Comparison of ENCODE assay signal across 23 cellular contexts in the genomic region with DNA sequence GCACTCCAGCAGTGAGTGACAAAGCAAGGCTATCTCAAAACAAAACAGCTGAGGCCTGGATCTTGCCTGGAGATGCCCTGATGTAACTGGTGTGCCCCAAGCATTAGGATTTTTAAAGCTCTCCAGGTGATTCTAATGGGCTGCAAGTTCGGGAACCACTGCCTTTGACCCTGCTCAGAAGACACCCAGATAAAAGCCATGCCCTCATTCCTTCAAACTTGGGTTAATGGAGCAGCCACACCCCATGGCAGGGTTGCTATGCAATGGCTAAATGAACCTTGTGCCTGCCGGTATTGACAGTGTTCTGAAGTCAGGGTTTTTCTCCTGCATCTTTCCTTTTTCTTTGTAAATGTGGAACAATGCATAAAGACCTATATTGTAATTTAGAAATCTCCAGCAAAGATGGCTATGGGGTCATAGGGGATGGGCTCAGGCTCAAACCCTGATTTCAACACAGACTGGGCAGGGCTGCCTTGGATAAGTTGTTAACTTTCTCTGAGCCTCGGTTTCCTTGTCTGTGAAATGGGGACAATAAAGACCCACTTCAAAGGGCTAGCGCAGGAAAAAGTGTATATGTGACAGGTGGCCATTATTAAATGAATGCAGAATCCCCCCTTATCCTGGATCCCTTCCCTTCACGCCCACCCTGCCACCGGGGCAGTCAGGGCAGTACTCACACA. TPM values are rescaled to one million over a fixed set of nuclear protein-coding genes. Genes with fewer than 3 reads are reported as not detected.
DNase-seq lines count a peak whose midpoint lies in the region; ATAC-seq and TF ChIP-seq lines count a peak whose summit lies in the region.
"Had no signal": no experiment of that assay in that cellular context is flagged by ENCODE, and none has a peak within 500 bp of the region (broad histone marks: within the 10 kb centered on the region; RNA-seq: fewer than 3 reads in every experiment).

No MANE protein-coding gene starts in this region.

- H3K4me1 Mint-ChIP-seq in chondrocyte (ENCODE audit: low read depth): peaks cover 18% of the 10 kb centered on the region
- H3K4me1 Mint-ChIP-seq: activated T-helper 17 cell treated with anti-CD3 and anti-CD28 coated beads, Interleukin-2, amount 50 U/mL, for 72 hours; mesothelial cell of epicardium had no signal

- WGBS in heart left ventricle, 4 donors: 90 to 97% (median 94%) methylated on average over 6 of the region's 6 CpGs
- 48% methylated on average over 6 of the region's 6 CpGs; no CpG with 5 or more reads in 1 of the 2 donors for WGBS in transverse colon (ENCODE audit: low coverage in 1 of 2), 2 donors

- peak overlapping the region; percentile 8 for H3K27ac Mint-ChIP-seq in chondrocyte (ENCODE audit: unreplicated experiment)
- H3K27ac Mint-ChIP-seq: activated B cell treated with CpG ODN at 0.5 μM for 24 hours; activated T-helper 17 cell treated with anti-CD3 and anti-CD28 coated beads, Interleukin-2, amount 50 U/mL, for 72 hours; mesothelial cell of epicardium; T-helper 2 cell treated with Interferon-gamma antibody and Interleukin-4, amounts not matched to agents 5 μg/mL and 100 μg/mL, for 36 hours had no signal

- H3K4me3 ChIP-seq in right atrium auricular region (no peak overlapping the region), heart left ventricle (peak overlapping the region in 1 of 12 donors; percentile 21), muscle layer of duodenum (ENCODE audit: low read depth in 1 of 2, low read length in 2 of 2) (peak overlapping the region in 1 of 2 donors; percentile 21), transverse colon (peak overlapping the region in 3 of 4 donors; percentile 6 to 36 (median 28))

- H3K36me3 ChIP-seq in right atrium auricular region (no peaks in the 10 kb centered on the region), heart left ventricle (no peaks in the 10 kb centered on the region), muscle layer of duodenum (ENCODE audit: control insufficient read depth in 1 of 2, insufficient read depth in 2 of 2, low read length in 2 of 2) (no peaks in the 10 kb centered on the region), transverse colon (no peaks in the 10 kb centered on the region)
- H3K36me3 ChIP-seq: neutrophil had no signal

- in situ Hi-C loops in transverse colon (cut with MboI; ENCODE audit: low pct_ligation_motif_present in 1 of 4, low pct_unique_long_range_greater_than_20kb in 1 of 4, low sequenced_read_pairs in 3 of 4): loop anchor here in 1 of 4 donors (25.0 kb wide), 1 partner anchor 248 kb away; no protein-coding TSS in a partner anchor
- in situ Hi-C loops in GM13976 (cut with MboI; ENCODE audit: low sequenced_read_pairs, unreplicated experiment): no loop called here

- DNase-seq in right atrium auricular region (ENCODE audit: low spot score): peak; percentile 26
- no peak for DNase-seq in heart left ventricle
- no peak for DNase-seq in chondrocyte (ENCODE audit: low spot score)
- peak; percentile 59 for DNase-seq in transverse colon
- no peak for DNase-seq in GM13976 (ENCODE audit: low spot score)
- DNase-seq in activated naive CD4-positive, alpha-beta T cell treated with Interleukin-2 at 50 U/mL for 16 hours: no peak
- DNase-seq in effector CD4-positive, alpha-beta T cell: no peak
- DNase-seq: activated B cell treated with CpG ODN at 0.5 μM for 24 hours; erythroblast; NCI-H524 treated with DMSO at 0.1 percent for 48 hours; right cardiac atrium; stimulated activated naive CD8-positive, alpha-beta T cell treated with anti-CD3 and anti-CD28 coated beads, Interleukin-15, Interleukin-2, amounts not matched to agents 100 U/mL and 50 U/mL, for 24 hours; trophoblast cell had no signal

- TF ChIP-seq POLR2A in heart left ventricle (IDR thresholded peaks at IDR 0.05) (no peak), transverse colon (IDR thresholded peaks at IDR 0.05) (no peak)

- peaks cover 0 to 23% of the 10 kb centered on the region in 2 donors for H3K4me1 ChIP-seq in right atrium auricular region
- peaks cover 0 to 25% (median 10%) of the 10 kb centered on the region in 12 donors for H3K4me1 ChIP-seq in heart left ventricle
- H3K4me1 ChIP-seq in muscle layer of duodenum (ENCODE audit: control insufficient read depth in 1 of 2, insufficient read depth in 2 of 2, low read length in 2 of 2): peaks cover 0 to 9% of the 10 kb centered on the region in 2 donors
- H3K4me1 ChIP-seq in transverse colon: peaks cover 15 to 70% (median 39%) of the 10 kb centered on the region in 4 donors

- no peaks in the 10 kb centered on the region for H3K27me3 Mint-ChIP-seq in chondrocyte (ENCODE audit: low read depth)
- H3K27me3 Mint-ChIP-seq: activated B cell treated with CpG ODN at 0.5 μM for 24 hours; activated T-helper 17 cell treated with anti-CD3 and anti-CD28 coated beads, Interleukin-2, amount 50 U/mL, for 72 hours had no signal

- intact Hi-C loops in heart left ventricle (cut with DNase I): loop anchor here in 5 of 10 donors (5.0 to 10.0 kb wide), 4 partner anchors 130 to 167 kb away; no protein-coding TSS in a partner anchor
- intact Hi-C loops in transverse colon (cut with DNase I; ENCODE audit: low total_unique reads): no loop called here

- no peaks in the 10 kb centered on the region for H3K36me3 Mint-ChIP-seq in chondrocyte (ENCODE audit: low read depth)
- H3K36me3 Mint-ChIP-seq: mesothelial cell of epicardium had no signal

- H3K9me3 ChIP-seq in right atrium auricular region (no peaks in the 10 kb centered on the region), heart left ventricle (no peaks in the 10 kb centered on the region), muscle layer of duodenum (ENCODE audit: control insufficient read depth in 1 of 2, low read length in 2 of 2) (no peaks in the 10 kb centered on the region), transverse colon (no peaks in the 10 kb centered on the region)
- H3K9me3 ChIP-seq: neutrophil had no signal

- no peak for TF ChIP-seq CTCF in right atrium auricular region (IDR thresholded peaks at IDR 0.05)
- no peak for TF ChIP-seq CTCF in heart left ventricle (IDR thresholded peaks at IDR 0.05)
- no peak for TF ChIP-seq CTCF in chondrocyte (IDR thresholded peaks at IDR 0.05)
- TF ChIP-seq CTCF in transverse colon (IDR thresholded peaks at IDR 0.05): no peak
- TF ChIP-seq CTCF in GM13976 (IDR thresholded peaks at IDR 0.05; ENCODE audit: borderline replicate concordance, control extremely low read depth, extremely low read depth, insufficient read depth, missing control alignments): no peak

- H3K4me3 Mint-ChIP-seq in chondrocyte (ENCODE audit: unreplicated experiment): no peak overlapping the region
- H3K4me3 Mint-ChIP-seq: activated B cell treated with CpG ODN at 0.5 μM for 24 hours; activated T-helper 17 cell treated with anti-CD3 and anti-CD28 coated beads, Interleukin-2, amount 50 U/mL, for 72 hours; mesothelial cell of epicardium; T-helper 2 cell treated with Interferon-gamma antibody and Interleukin-4, amounts not matched to agents 5 μg/mL and 100 μg/mL, for 36 hours had no signal

- no peaks in the 10 kb centered on the region for H3K27me3 ChIP-seq in right atrium auricular region
- peaks cover 0 to 4% (median 0%) of the 10 kb centered on the region in 9 donors for H3K27me3 ChIP-seq in heart left ventricle
- no peaks in the 10 kb centered on the region for H3K27me3 ChIP-seq in muscle layer of duodenum (ENCODE audit: low read depth, low read length)
- H3K27me3 ChIP-seq in transverse colon: no peaks in the 10 kb centered on the region
- H3K27me3 ChIP-seq: neutrophil had no signal

- H3K27ac ChIP-seq in right atrium auricular region (no peak overlapping the region), heart left ventricle (peak overlapping the region in 1 of 12 donors; percentile 10), muscle layer of duodenum (ENCODE audit: low read length) (peak overlapping the region; percentile 45), transverse colon (peak overlapping the region; percentile 79 to 87 (median 84))
- H3K27ac ChIP-seq: KMS-11, neutrophil had no signal

- H3K9me3 Mint-ChIP-seq in chondrocyte (ENCODE audit: low read depth): no peaks in the 10 kb centered on the region
- H3K9me3 Mint-ChIP-seq: activated B cell treated with CpG ODN at 0.5 μM for 24 hours; activated T-helper 17 cell treated with anti-CD3 and anti-CD28 coated beads, Interleukin-2, amount 50 U/mL, for 72 hours; mesothelial cell of epicardium; T-helper 2 cell treated with Interferon-gamma antibody and Interleukin-4, amounts not matched to agents 5 μg/mL and 100 μg/mL, for 36 hours had no signal

- no peak for TF ChIP-seq EP300 in transverse colon (IDR thresholded peaks at IDR 0.05; ENCODE audit: low read depth)

- no peak for ATAC-seq in heart left ventricle
- ATAC-seq: activated T-helper 17 cell treated with anti-CD3 and anti-CD28 coated beads, Interleukin-2, amount 50 U/mL, for 72 hours; stimulated activated naive CD8-positive, alpha-beta T cell treated with anti-CD3 and anti-CD28 coated beads, Interleukin-15, Interleukin-2, amounts not matched to agents 100 U/mL and 50 U/mL, for 24 hours had no signal

RNA-seq across cellular contexts. Expression of a gene that starts 0.5 kb away (rescaled TPM):
- total RNA-seq in right atrium auricular region: 1 to 10 TPM; 5.0 TPM
- total RNA-seq in heart left ventricle: 10 to 100 TPM in 1 of 9 donors, 1 to 10 TPM in 6, under 1 TPM in 2; 0.75 to 10.8 (median 2.8) TPM
- 1 to 10 TPM; 3.0 to 3.5 TPM for polyA plus RNA-seq in heart left ventricle
- 1.3 to 6.0 TPM in 2 of 3 replicates, not detected in the other for total RNA-seq in chondrocyte
- total RNA-seq in transverse colon: 1,000 to 10,000 TPM in 1 of 4 donors, 100 to 1,000 TPM in 3; 164 to 2,581 (median 367) TPM
- total RNA-seq: activated B cell treated with CpG ODN at 0.5 μM for 24 hours; activated T-helper 17 cell treated with anti-CD3 and anti-CD28 coated beads, Interleukin-2, amount 50 U/mL, for 72 hours; frontal cortex; mesothelial cell of epicardium had no signal

RNA-seq across cellular contexts. Expression of a gene that starts 36.0 kb away (rescaled TPM):
- total RNA-seq in right atrium auricular region (not detected), heart left ventricle (not detected), chondrocyte (not detected in 3 replicates), transverse colon (under 1 TPM in 1 of 4 donors, not detected in 3; 0.68 TPM)
- polyA plus RNA-seq in heart left ventricle: not detected
- total RNA-seq: activated B cell treated with CpG ODN at 0.5 μM for 24 hours; activated T-helper 17 cell treated with anti-CD3 and anti-CD28 coated beads, Interleukin-2, amount 50 U/mL, for 72 hours; Daoy; dermis blood vessel endothelial cell; frontal cortex; mesothelial cell of epicardium; right cardiac atrium; SK-MEL-5 had no signal
- polyA plus RNA-seq: right cardiac atrium had no signal

RNA-seq across cellular contexts. Expression of a gene that starts 51.6 kb away (rescaled TPM):
- total RNA-seq in right atrium auricular region (not detected), heart left ventricle (not detected), chondrocyte (not detected in 3 replicates), transverse colon (10 to 100 TPM in 2 of 4 donors, 1 to 10 TPM in 1, not detected in 1; 8.6 to 45.3 (median 25.8) TPM)
- polyA plus RNA-seq in heart left ventricle: not detected
- total RNA-seq: activated B cell treated with CpG ODN at 0.5 μM for 24 hours; activated T-helper 17 cell treated with anti-CD3 and anti-CD28 coated beads, Interleukin-2, amount 50 U/mL, for 72 hours; Daoy; dermis blood vessel endothelial cell; frontal cortex; mesothelial cell of epicardium; right cardiac atrium; SK-MEL-5 had no signal
- polyA plus RNA-seq: right cardiac atrium had no signal

Comparison
In these comparisons a context has a peak if more than half of its experiments do, and no peak if none do; other contexts are left out.
1. DNase-seq: peak in right atrium auricular region (single experiment) and transverse colon (single experiment); none in heart left ventricle (0 of 5), chondrocyte (single experiment), GM13976 (single experiment), activated naive CD4-positive, alpha-beta T cell treated with Interleukin-2 at 50 U/mL for 16 hours (single experiment) and effector CD4-positive, alpha-beta T cell (single experiment).
2. H3K27ac ChIP-seq: peak in muscle layer of duodenum (single experiment) and transverse colon (4 of 4); none in right atrium auricular region (0 of 2).
3. H3K4me3 ChIP-seq: peak in transverse colon (3 of 4); none in right atrium auricular region (0 of 2).
4. RNA of a gene that starts 0.5 kb away (total RNA-seq): 164 to 2,581 TPM in transverse colon; 5.0 TPM in right atrium auricular region, 0.75 to 10.8 TPM in heart left ventricle and 1.3 to 6.0 TPM in chondrocyte; every median in the first group is over 10 times any median in the second.